In genomic region chr13:33146843-33147611, GRCh38 we compare ENCODE assay signal across 11 cellular contexts.
A peak's percentile ranks its signal among the peaks of the same experiment; 100 is the strongest.
DNase-seq lines count a peak whose midpoint lies in the region; ATAC-seq and TF ChIP-seq lines count a peak whose summit lies in the region.
"Had no signal": no experiment of that assay in that cellular context is flagged by ENCODE, and none has a peak within 500 bp of the region (broad histone marks: within the 10 kb centered on the region; RNA-seq: fewer than 3 reads in every experiment).

No MANE protein-coding gene starts in this region.

- peak overlapping the region; percentile 16 to 67 for H3K27ac Mint-ChIP-seq in activated naive CD4-positive, alpha-beta T cell treated with anti-CD3 and anti-CD28 coated beads, Interleukin-2, amount 50 U/mL, for 72 hours
- peak overlapping the region; percentile 51 for H3K27ac Mint-ChIP-seq in osteocyte (ENCODE audit: unreplicated experiment)
- no peak overlapping the region for H3K27ac Mint-ChIP-seq in immature natural killer cell
- H3K27ac Mint-ChIP-seq: activated naive CD8-positive, alpha-beta T cell treated with anti-CD3 and anti-CD28 coated beads, Interleukin-2, amount 10 ng/mL, durations not matched to agents 7 days and 5 days; endodermal cell had no signal

- H3K27me3 ChIP-seq in SJCRH30 = no peaks in the 10 kb centered on the region

- H3K9me3 ChIP-seq in SJCRH30 (replicated peaks) = 0 out of 2 replicates have a peak, but pooled peaks cover 3% of the 10 kb centered on the region

- H3K36me3 ChIP-seq in SJCRH30 = peaks cover 13% of the 10 kb centered on the region

- H3K4me1 Mint-ChIP-seq in osteocyte (ENCODE audit: unreplicated experiment) (peaks cover 35% of the 10 kb centered on the region), immature natural killer cell (no peaks in the 10 kb centered on the region)
- H3K4me1 Mint-ChIP-seq: activated naive CD8-positive, alpha-beta T cell treated with anti-CD3 and anti-CD28 coated beads, Interleukin-2, amount 10 ng/mL, durations not matched to agents 7 days and 5 days; endodermal cell had no signal

- TF ChIP-seq CTCF in osteocyte (IDR thresholded peaks at IDR 0.05) = no peak

- H3K4me3 ChIP-seq in SJCRH30 = no peak overlapping the region

- no peak overlapping the region for H3K27ac ChIP-seq in SJCRH30

- peaks cover 0 to 26% of the 10 kb centered on the region in 2 donors for H3K36me3 Mint-ChIP-seq in activated naive CD4-positive, alpha-beta T cell treated with anti-CD3 and anti-CD28 coated beads, Interleukin-2, amount 50 U/mL, for 72 hours
- H3K36me3 Mint-ChIP-seq in osteocyte (ENCODE audit: unreplicated experiment) = peaks cover 58% of the 10 kb centered on the region
- H3K36me3 Mint-ChIP-seq in immature natural killer cell = peaks cover 0 to 2% (median 0%) of the 10 kb centered on the region in 3 donors
- H3K36me3 Mint-ChIP-seq: activated naive CD8-positive, alpha-beta T cell treated with anti-CD3 and anti-CD28 coated beads, Interleukin-2, amount 10 ng/mL, durations not matched to agents 7 days and 5 days had no signal

- DNase-seq in activated naive CD4-positive, alpha-beta T cell treated with anti-CD3 and anti-CD28 coated beads, Interleukin-2, amount 50 U/mL, for 72 hours (ENCODE audit: low spot score in 2 of 2) = peak in 1 of 2 donors; percentile 7
- DNase-seq in activated naive CD4-positive, alpha-beta T cell (lab: John Stamatoyannopoulos, UW) = no peak
- DNase-seq in osteocyte (ENCODE audit: extremely low spot score, unreplicated experiment) (no peak), NAMALWA (ENCODE audit: low spot score) (no peak), SJCRH30 (no peak), immature natural killer cell (no peak)
- DNase-seq: activated naive CD8-positive, alpha-beta T cell treated with anti-CD3 and anti-CD28 coated beads, Interleukin-2, amount 10 ng/mL, durations not matched to agents 7 days and 5 days; endodermal cell; T1000 had no signal

- peaks cover 0 to 20% of the 10 kb centered on the region in 2 donors for H3K9me3 Mint-ChIP-seq in activated naive CD4-positive, alpha-beta T cell treated with anti-CD3 and anti-CD28 coated beads, Interleukin-2, amount 50 U/mL, for 72 hours
- peaks cover 16% of the 10 kb centered on the region for H3K9me3 Mint-ChIP-seq in osteocyte (ENCODE audit: unreplicated experiment)
- H3K9me3 Mint-ChIP-seq in immature natural killer cell = peaks cover 0 to 7% (median 0%) of the 10 kb centered on the region in 6 donors

- ATAC-seq in activated naive CD4-positive, alpha-beta T cell treated with anti-CD3 and anti-CD28 coated beads, Interleukin-2, amount 50 U/mL, for 72 hours = peak; percentile 51 to 89
- ATAC-seq in GM21447 (IDR thresholded peaks at IDR 0.05; ENCODE audit: unreplicated experiment) (peak; percentile 89), HG03103 (IDR thresholded peaks at IDR 0.05; ENCODE audit: low read depth, unreplicated experiment) (peak; percentile 74)

- H3K27me3 Mint-ChIP-seq in osteocyte (ENCODE audit: unreplicated experiment) = no peaks in the 10 kb centered on the region
- peaks cover 2 to 6% (median 4%) of the 10 kb centered on the region in 3 donors for H3K27me3 Mint-ChIP-seq in immature natural killer cell (ENCODE audit: low read depth in 3 of 3)
- H3K27me3 Mint-ChIP-seq: activated naive CD8-positive, alpha-beta T cell treated with anti-CD3 and anti-CD28 coated beads, Interleukin-2, amount 10 ng/mL, durations not matched to agents 7 days and 5 days had no signal

- H3K4me1 ChIP-seq in SJCRH30 = peaks cover 7% of the 10 kb centered on the region

- H3K4me3 Mint-ChIP-seq in osteocyte (ENCODE audit: unreplicated experiment) (no peak overlapping the region), immature natural killer cell (no peak overlapping the region)
- H3K4me3 Mint-ChIP-seq: activated naive CD8-positive, alpha-beta T cell treated with anti-CD3 and anti-CD28 coated beads, Interleukin-2, amount 10 ng/mL, durations not matched to agents 7 days and 5 days; endodermal cell had no signal

Comparison
In these comparisons a context has a peak if more than half of its experiments do, and no peak if none do; other contexts are left out.
1. H3K27ac Mint-ChIP-seq: peak in activated naive CD4-positive, alpha-beta T cell treated with anti-CD3 and anti-CD28 coated beads, Interleukin-2, amount 50 U/mL, for 72 hours (2 of 2) and osteocyte (single experiment); none in immature natural killer cell (0 of 6).
2. Peak in every context shown above with its lines, with median percentiles within 50 percentile points of each other: ATAC-seq.